In the genomic region with DNA sequence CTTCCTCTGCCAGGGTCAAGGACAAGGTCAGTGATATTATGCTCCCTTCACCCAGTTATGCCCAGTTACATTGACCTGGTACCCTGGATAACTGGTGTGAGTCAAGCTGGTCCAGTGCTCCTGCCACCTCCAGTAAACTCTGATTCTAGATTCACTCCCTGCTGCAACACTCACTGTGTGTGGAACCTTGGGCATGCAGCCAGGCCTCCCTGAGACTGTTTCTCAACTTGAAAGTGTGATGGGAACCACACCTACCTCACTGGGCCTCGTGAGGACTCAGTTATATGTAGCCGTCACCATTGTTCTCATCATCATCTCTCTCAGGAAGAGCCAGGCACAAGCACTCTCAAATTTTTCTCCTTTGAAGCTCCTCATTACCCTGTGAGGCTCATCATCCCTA, we compare ENCODE assay signal across 13 cellular contexts. TPM values are rescaled to one million over a fixed set of nuclear protein-coding genes. Genes with fewer than 3 reads are reported as not detected.
A peak's percentile ranks its signal among the peaks of the same experiment; 100 is the strongest.
DNase-seq lines count a peak whose midpoint lies in the region; TF ChIP-seq lines count a peak whose summit lies in the region.
"Had no signal": no experiment of that assay in that cellular context is flagged by ENCODE, and none has a peak within 500 bp of the region (broad histone marks: within the 10 kb centered on the region; RNA-seq: fewer than 3 reads in every experiment).

No MANE protein-coding gene starts in this region.

- no peak overlapping the region for H3K14ac ChIP-seq in neuronal stem cell (ENCODE audit: low read length)

- H2AK5ac ChIP-seq in neuronal stem cell (ENCODE audit: low read depth, low read length) = no peak overlapping the region

- H3K9ac ChIP-seq in Loucy (ENCODE audit: low read depth, low read length, poor library complexity, severe bottlenecking) (peak overlapping the region; percentile 61), neuronal stem cell (ENCODE audit: low read depth, low read length, poor library complexity) (no peak overlapping the region)

- no peak overlapping the region for H3K18ac ChIP-seq in neuronal stem cell (ENCODE audit: low read length)

- peak overlapping the region; percentile 74 for H3K4me2 ChIP-seq in Loucy (ENCODE audit: low read depth, low read length, poor library complexity, severe bottlenecking)
- H3K4me2 ChIP-seq in neuronal stem cell (ENCODE audit: insufficient read depth, low read length, poor library complexity, severe bottlenecking) = no peak overlapping the region
- H3K4me2 ChIP-seq: GM23338 had no signal

- H2BK12ac ChIP-seq in neuronal stem cell (ENCODE audit: low read length) = no peak overlapping the region

- no peak for TF ChIP-seq CTCF in Loucy (conservative IDR thresholded peaks at IDR 0.05; ENCODE audit: low read length)

- H3F3A ChIP-seq in Loucy (ENCODE audit: low read depth) = no peaks in the 10 kb centered on the region

- H4K20me1 ChIP-seq in Loucy (ENCODE audit: insufficient read depth, low read length, poor library complexity, severe bottlenecking) = peaks cover 32% of the 10 kb centered on the region

- H3K27ac ChIP-seq in angular gyrus (ENCODE audit: low read depth, low read length) (peak overlapping the region; percentile 31), neuronal stem cell (replicated peaks; ENCODE audit: low read length) (no peak overlapping the region)

- H3K9me3 ChIP-seq in Loucy (ENCODE audit: insufficient read depth, low read depth, low read length) (no peaks in the 10 kb centered on the region), neuronal stem cell (replicated peaks in 1 of 2; ENCODE audit: control insufficient read depth in 2 of 2, insufficient read depth in 1 of 2, low read depth in 1 of 2, low read length in 2 of 2) (peaks cover 0 to 27% of the 10 kb centered on the region in 2 donors)

- peak; percentile 20 for DNase-seq in DMS 273 (lab: John Stamatoyannopoulos, UW; ENCODE audit: unreplicated experiment)
- DNase-seq in DMS 273 treated with DMSO at 0.1 percent for 48 hours (lab: John Stamatoyannopoulos, UW) = no peak
- no peak for DNase-seq in neuronal stem cell (ENCODE audit: low spot score)
- DNase-seq in HuH-7 (ENCODE audit: low spot score) = no peak
- DNase-seq in NCI-H1092 treated with DMSO at 0.1 percent for 48 hours (lab: John Stamatoyannopoulos, UW) = no peak
- DNase-seq in foreskin melanocyte = no peak
- DNase-seq: 8988T, Calu3, left ventricle myocardium superior, retina had no signal

- no peak overlapping the region for H4K91ac ChIP-seq in neuronal stem cell (ENCODE audit: low read depth, low read length, poor library complexity)

- H4K8ac ChIP-seq in neuronal stem cell (ENCODE audit: low read depth, low read length) = no peak overlapping the region

- no peaks in the 10 kb centered on the region for H3K79me1 ChIP-seq in neuronal stem cell (ENCODE audit: low read depth, low read length)

- H2BK120ac ChIP-seq in neuronal stem cell (ENCODE audit: low read depth, low read length) = no peak overlapping the region

- H3K4me3 ChIP-seq in Loucy (ENCODE audit: low read length, poor library complexity, severe bottlenecking) (no peak overlapping the region), neuronal stem cell (ENCODE audit: low read length in 2 of 2) (peak overlapping the region in 1 of 2 donors; percentile 66)
- H3K4me3 ChIP-seq: GM23338 had no signal

- WGBS in neuronal stem cell (ENCODE audit: extremely low coverage in 2 of 2, insufficient read length in 2 of 2, insufficient replicate concordance in 1 of 2), 2 donors = no CpG with 5 or more reads among the region's 2 CpGs

- no peak overlapping the region for H3K23ac ChIP-seq in neuronal stem cell (ENCODE audit: low read depth, low read length, poor library complexity)

- no peaks in the 10 kb centered on the region for H3K9me2 ChIP-seq in Loucy (replicated peaks; ENCODE audit: low read depth, low read length)

- no peak overlapping the region for H2BK15ac ChIP-seq in neuronal stem cell (ENCODE audit: low read length)

- no peak overlapping the region for H2BK5ac ChIP-seq in neuronal stem cell (ENCODE audit: low read length)

- H2AFZ ChIP-seq in Loucy (ENCODE audit: low read length) = no peak overlapping the region
- peak overlapping the region; percentile 18 for H2AFZ ChIP-seq in neuronal stem cell (ENCODE audit: low read length)
- H2AFZ ChIP-seq: GM23338 had no signal

- H3K79me2 ChIP-seq in Loucy (ENCODE audit: insufficient read depth, low read length) = peaks cover 41% of the 10 kb centered on the region

- H3K27me3 ChIP-seq in Loucy (ENCODE audit: insufficient read depth, low read length, poor library complexity, severe bottlenecking) = no peaks in the 10 kb centered on the region
- H3K27me3 ChIP-seq in neuronal stem cell (ENCODE audit: control insufficient read depth in 3 of 3, insufficient read depth in 3 of 3, low read depth in 1 of 3, low read length in 3 of 3) = no peaks in the 10 kb centered on the region

- no peaks in the 10 kb centered on the region for H3K36me3 ChIP-seq in Loucy (ENCODE audit: insufficient read depth, low read length)
- H3K36me3 ChIP-seq in neuronal stem cell (replicated peaks in 1 of 2; ENCODE audit: control insufficient read depth in 2 of 2, insufficient read depth in 2 of 2, low read length in 2 of 2) = no peaks in the 10 kb centered on the region

- H3K4me1 ChIP-seq in Loucy (ENCODE audit: insufficient read depth, low read length, poor library complexity, severe bottlenecking) = peaks cover 25% of the 10 kb centered on the region
- no peaks in the 10 kb centered on the region for H3K4me1 ChIP-seq in neuronal stem cell (ENCODE audit: control insufficient read depth in 2 of 2, insufficient read depth in 1 of 2, low read depth in 1 of 2, low read length in 2 of 2)

- H3K4ac ChIP-seq in neuronal stem cell (ENCODE audit: low read length) = no peak overlapping the region

RNA-seq across cellular contexts. Expression of a gene that starts 0.9 kb away (rescaled TPM):
- polyA plus RNA-seq in neuronal stem cell (2013, experiment 1 of 2) = 0.28 TPM
- polyA plus RNA-seq in neuronal stem cell (2013, experiment 2 of 2) = 0.29 TPM
